ENCODE assay signal across 18 cellular contexts in genomic region chr6:48764261-48764660, GRCh38.
"Had no signal": no experiment of that assay in that cellular context is flagged by ENCODE, and none has a peak within 500 bp of the region (broad histone marks: within the 10 kb centered on the region; RNA-seq: fewer than 3 reads in every experiment).

No MANE protein-coding gene starts in this region.

- H3K36me3 Mint-ChIP-seq: activated naive CD4-positive, alpha-beta T cell treated with anti-CD3 and anti-CD28 coated beads, Interleukin-2, amount 50 U/mL, for 72 hours had no signal

- H3K4me1 ChIP-seq: colonic mucosa, heart right ventricle, spleen, testis had no signal

- DNase-seq: activated CD4-positive, alpha-beta T cell treated with anti-CD3 and anti-CD28 coated beads for 4 hours; activated CD8-positive, alpha-beta T cell treated with anti-CD3 and anti-CD28 coated beads for 36 hours; activated effector memory CD4-positive, alpha-beta T cell treated with anti-CD3 and anti-CD28 coated beads, Interleukin-2, amount 50 U/mL, for 16 hours; activated T-cell treated with anti-CD3 and anti-CD28 coated beads, Interleukin-2, amount 50 U/mL, for 4 hours; amniotic stem cell; caudate nucleus; colonic mucosa; heart right ventricle; islet precursor cell; left ventricle myocardium superior; mesendoderm; spleen; stomach; T-helper 2 cell; testis had no signal

- H3K9me3 ChIP-seq: colonic mucosa, gastroesophageal sphincter, heart right ventricle, spleen, stomach, testis had no signal

- H3K27me3 ChIP-seq: colonic mucosa, gastroesophageal sphincter, spleen, stomach, testis had no signal

- ATAC-seq: activated CD8-positive, alpha-beta T cell treated with anti-CD3 and anti-CD28 coated beads for 36 hours; activated naive CD4-positive, alpha-beta T cell treated with anti-CD3 and anti-CD28 coated beads, Interleukin-2, amount 50 U/mL, for 72 hours; activated T-cell treated with anti-CD3 and anti-CD28 coated beads, Interleukin-2, amount 50 U/mL, for 4 hours; gastroesophageal sphincter; heart right ventricle; left ventricle myocardium superior; sciatic nerve had no signal

- H3K27me3 Mint-ChIP-seq: activated CD8-positive, alpha-beta T cell treated with anti-CD3 and anti-CD28 coated beads for 36 hours had no signal

- H3K27ac ChIP-seq: colonic mucosa, gastroesophageal sphincter, heart right ventricle, spleen, stomach, testis had no signal

- H3K27ac Mint-ChIP-seq: activated CD8-positive, alpha-beta T cell treated with anti-CD3 and anti-CD28 coated beads for 36 hours; activated naive CD4-positive, alpha-beta T cell treated with anti-CD3 and anti-CD28 coated beads, Interleukin-2, amount 50 U/mL, for 72 hours had no signal

- H3K4me3 Mint-ChIP-seq: activated CD8-positive, alpha-beta T cell treated with anti-CD3 and anti-CD28 coated beads for 36 hours; activated T-cell treated with anti-CD3 and anti-CD28 coated beads, Interleukin-2, amount 50 U/mL, for 4 hours had no signal

- H3K4me3 ChIP-seq: colonic mucosa, gastroesophageal sphincter, heart right ventricle, spleen, stomach, testis had no signal

- H3K36me3 ChIP-seq: colonic mucosa, gastroesophageal sphincter, heart right ventricle, spleen, stomach had no signal
